ENCODE assay signal across 9 cellular contexts in genomic region chr1:204623365-204623893, GRCh38.
DNase-seq lines count a peak whose midpoint lies in the region; ATAC-seq, FAIRE-seq and TF ChIP-seq lines count a peak whose summit lies in the region.
"Had no signal": no experiment of that assay in that cellular context is flagged by ENCODE, and none has a peak within 500 bp of the region (broad histone marks: within the 10 kb centered on the region; RNA-seq: fewer than 3 reads in every experiment).

No MANE protein-coding gene starts in this region.

- H3K79me1 ChIP-seq in IMR-90 (ENCODE audit: low read depth in 1 of 2, low read length in 2 of 2) = no peaks in the 10 kb centered on the region

- no peak overlapping the region for H3K56ac ChIP-seq in IMR-90 (ENCODE audit: extremely low read depth, insufficient read depth, low read length)

- POLR2A ChIA-PET in IMR-90 (lab: Charles Lee; ENCODE audit: unreplicated experiment) = no interaction called here

- no peaks in the 10 kb centered on the region for H3K79me2 ChIP-seq in mammary epithelial cell (ENCODE audit: insufficient read depth, low read length)

- DNase-seq in D721Med (ENCODE audit: insufficient read length, low spot score) (peak; percentile 69), IMR-90 (peak; percentile 48), mammary epithelial cell (peak; percentile 41), mucosa of gallbladder (ENCODE audit: low spot score) (peak; percentile 69), GM10266 (ENCODE audit: extremely low spot score) (no peak), DMS153 (lab: John Stamatoyannopoulos, UW) (no peak)
- DNase-seq: left ventricle myocardium superior had no signal

- no peak overlapping the region for H4K8ac ChIP-seq in IMR-90 (ENCODE audit: low read depth in 2 of 2, low read length in 2 of 2)

- no peak for TF ChIP-seq POLR2A in IMR-90 (IDR thresholded peaks at IDR 0.05; ENCODE audit: low read depth, low read length)

- H2AK5ac ChIP-seq in IMR-90 (ENCODE audit: low read depth, low read length) = no peak overlapping the region

- no peak overlapping the region for H3K23ac ChIP-seq in IMR-90 (ENCODE audit: low read depth, low read length)

- WGBS in IMR-90 (ENCODE audit: extremely low coverage in 2 of 2, insufficient read length in 1 of 2), 2 experiments = 42% methylated on average over 2 of the region's 8 CpGs; no CpG with 5 or more reads in 1 of the 2 experiments
- WGBS in mammary epithelial cell (ENCODE audit: low coverage, missing lambda C conversion rate) = 50% methylated on average over 6 of the region's 8 CpGs

- no peaks in the 10 kb centered on the region for H3K4me1 ChIP-seq in IMR-90 (ENCODE audit: control insufficient read depth, insufficient read depth, low read length)
- H3K4me1 ChIP-seq in mammary epithelial cell (ENCODE audit: insufficient read depth, low read length) = no peaks in the 10 kb centered on the region

- H3K36me3 ChIP-seq in IMR-90 (ENCODE audit: control insufficient read depth, insufficient read depth, low read length) (no peaks in the 10 kb centered on the region), mammary epithelial cell (ENCODE audit: insufficient read depth, low read length) (no peaks in the 10 kb centered on the region)

- H3K27ac ChIP-seq in IMR-90 (ENCODE audit: insufficient read depth, low read length) (no peak overlapping the region), mammary epithelial cell (ENCODE audit: insufficient read depth, low read depth, low read length) (no peak overlapping the region)

- H2BK5ac ChIP-seq in IMR-90 (ENCODE audit: low read depth, low read length, poor library complexity, severe bottlenecking) = no peak overlapping the region

- H2AFZ ChIP-seq in IMR-90 (replicated peaks; ENCODE audit: low read length, poor library complexity) (no peak overlapping the region), mammary epithelial cell (ENCODE audit: low read depth, low read length) (no peak overlapping the region)

- H3K18ac ChIP-seq in IMR-90 (ENCODE audit: low read depth, low read length) = no peak overlapping the region

- H3K4me3 ChIP-seq in IMR-90 (ENCODE audit: insufficient read depth, low read depth, low read length) (no peak overlapping the region), mammary epithelial cell (replicated peaks in 1 of 3; ENCODE audit: insufficient read depth in 1 of 3, low read depth in 2 of 3, low read length in 3 of 3) (no peak overlapping the region)

- H3K9me3 ChIP-seq in IMR-90 (ENCODE audit: control insufficient read depth, insufficient read depth, low read length) (no peaks in the 10 kb centered on the region), mammary epithelial cell (replicated peaks; ENCODE audit: insufficient read depth, low read length) (no peaks in the 10 kb centered on the region)

- FAIRE-seq in D721Med (lab: Jason Lieb, UNC) = peak; percentile 88

- H3K14ac ChIP-seq in IMR-90 (replicated peaks; ENCODE audit: low read depth, low read length) = no peak overlapping the region

- H3K27me3 ChIP-seq in IMR-90 (ENCODE audit: control insufficient read depth, insufficient read depth, low read length) (peaks cover 46% of the 10 kb centered on the region), mammary epithelial cell (ENCODE audit: insufficient read depth, low read length) (peaks cover 2% of the 10 kb centered on the region)

- ATAC-seq in IMR-90 (ENCODE audit: low read depth) (peak; percentile 40; the same call in 1 of the 2 replicates), GM21381 (IDR thresholded peaks at IDR 0.05; ENCODE audit: unreplicated experiment) (no peak), HG03378 (IDR thresholded peaks at IDR 0.05; ENCODE audit: unreplicated experiment) (no peak)

- no peaks in the 10 kb centered on the region for H4K20me1 ChIP-seq in IMR-90 (ENCODE audit: insufficient read depth, low read length)
- H4K20me1 ChIP-seq in mammary epithelial cell (ENCODE audit: insufficient read depth, low read length) = no peaks in the 10 kb centered on the region

- H3K9me1 ChIP-seq in IMR-90 (ENCODE audit: insufficient read depth, low read length) = no peaks in the 10 kb centered on the region

- dilution Hi-C loops in IMR-90 (cut with HindIII; ENCODE audit: low sequenced_read_pairs, unreplicated experiment) = no loop called here
- dilution Hi-C loops in mammary epithelial cell (cut with HindIII; ENCODE audit: low sequenced_read_pairs) = no loop called here

- BruUV-seq in IMR-90 (replicated peaks; lab: Mats Ljungman, UMichigan) (no TSS peak), mammary epithelial cell (replicated peaks; lab: Mats Ljungman, UMichigan) (no TSS peak)

- TF ChIP-seq CTCF in D721Med (IDR thresholded peaks at IDR 0.05; ENCODE audit: insufficient read depth, missing control alignments) (no peak), IMR-90 (conservative IDR thresholded peaks at IDR 0.05; ENCODE audit: low read depth, low read length) (no peak), mammary epithelial cell (conservative IDR thresholded peaks at IDR 0.05 in 1 of 2, IDR thresholded peaks at IDR 0.05 in 1 of 2; ENCODE audit: extremely low read depth in 1 of 2, insufficient read depth in 1 of 2, low read depth in 1 of 2, low read length in 2 of 2) (no peak), GM10266 (IDR thresholded peaks at IDR 0.05; ENCODE audit: control insufficient read depth, insufficient read depth, low read depth, missing control alignments) (no peak)

- no peak for TF ChIP-seq RAD21 in IMR-90 (IDR thresholded peaks at IDR 0.05; ENCODE audit: low read length)

- no peak overlapping the region for H2AK9ac ChIP-seq in IMR-90 (replicated peaks; ENCODE audit: low read depth, low read length, poor library complexity)

- no peak overlapping the region for H3K4ac ChIP-seq in IMR-90 (ENCODE audit: low read depth, low read length)

- no peak overlapping the region for H4K5ac ChIP-seq in IMR-90 (ENCODE audit: low read depth, low read length)

- no peak overlapping the region for H4K91ac ChIP-seq in IMR-90 (ENCODE audit: insufficient read depth, low read depth, low read length)

- H2BK20ac ChIP-seq in IMR-90 (ENCODE audit: low read depth, low read length) = no peak overlapping the region

- CTCF ChIA-PET in IMR-90 (lab: Yijun Ruan, JAX) (no interaction called here), mammary epithelial cell (lab: Charles Lee; ENCODE audit: low non-redundant PET) (interaction anchor here (0.6 kb wide), 1 partner anchor 184 kb away, joined by 3 read pairs; no protein-coding TSS in a partner anchor)

- H3K4me2 ChIP-seq in IMR-90 (ENCODE audit: low read depth, low read length) = no peak overlapping the region; the same call in 1 of the 2 replicates
- H3K4me2 ChIP-seq in mammary epithelial cell (ENCODE audit: insufficient read depth, low read depth, low read length) = no peak overlapping the region

- intact Hi-C loops in IMR-90 (cut with micrococcal nuclease) = no loop called here
- intact Hi-C loops in mammary epithelial cell (cut with micrococcal nuclease) = no loop called here

- in situ Hi-C loops in IMR-90 (cut with MboI; ENCODE audit: low sequenced_read_pairs) (no loop called here), mammary epithelial cell (cut with MboI; ENCODE audit: low sequenced_read_pairs in 2 of 2) (no loop called here)

- H2BK15ac ChIP-seq in IMR-90 (ENCODE audit: low read depth, low read length) = no peak overlapping the region

- no peak overlapping the region for H2BK120ac ChIP-seq in IMR-90 (ENCODE audit: low read depth, low read length)

- H3K9ac ChIP-seq in IMR-90 (ENCODE audit: low read depth, low read length) (no peak overlapping the region), mammary epithelial cell (ENCODE audit: insufficient read depth, low read length) (no peak overlapping the region)

TF ChIP-seq in IMR-90, 13 proteins besides CTCF, POLR2A, EP300 and RAD21:
- TF ChIP-seq FOS (IDR thresholded peaks at IDR 0.05; ENCODE audit: low read depth, low read length) (0 out of 2 replicates have a peak, but pooled peaks have one; percentile 7), MAFK (IDR thresholded peaks at IDR 0.05; ENCODE audit: low read depth, low read length) (no peak)
TF ChIP-seq in IMR-90: peak in this region for 1.

Comparison
In these comparisons a context has a peak if more than half of its experiments do, and no peak if none do; other contexts are left out.
1. DNase-seq: peak in D721Med (single experiment), IMR-90 (single experiment), mammary epithelial cell (single experiment) and mucosa of gallbladder (single experiment); none in GM10266 (single experiment) and DMS153 (single experiment).